9 cellular contexts compared by ENCODE assay signal in the genomic region with DNA sequence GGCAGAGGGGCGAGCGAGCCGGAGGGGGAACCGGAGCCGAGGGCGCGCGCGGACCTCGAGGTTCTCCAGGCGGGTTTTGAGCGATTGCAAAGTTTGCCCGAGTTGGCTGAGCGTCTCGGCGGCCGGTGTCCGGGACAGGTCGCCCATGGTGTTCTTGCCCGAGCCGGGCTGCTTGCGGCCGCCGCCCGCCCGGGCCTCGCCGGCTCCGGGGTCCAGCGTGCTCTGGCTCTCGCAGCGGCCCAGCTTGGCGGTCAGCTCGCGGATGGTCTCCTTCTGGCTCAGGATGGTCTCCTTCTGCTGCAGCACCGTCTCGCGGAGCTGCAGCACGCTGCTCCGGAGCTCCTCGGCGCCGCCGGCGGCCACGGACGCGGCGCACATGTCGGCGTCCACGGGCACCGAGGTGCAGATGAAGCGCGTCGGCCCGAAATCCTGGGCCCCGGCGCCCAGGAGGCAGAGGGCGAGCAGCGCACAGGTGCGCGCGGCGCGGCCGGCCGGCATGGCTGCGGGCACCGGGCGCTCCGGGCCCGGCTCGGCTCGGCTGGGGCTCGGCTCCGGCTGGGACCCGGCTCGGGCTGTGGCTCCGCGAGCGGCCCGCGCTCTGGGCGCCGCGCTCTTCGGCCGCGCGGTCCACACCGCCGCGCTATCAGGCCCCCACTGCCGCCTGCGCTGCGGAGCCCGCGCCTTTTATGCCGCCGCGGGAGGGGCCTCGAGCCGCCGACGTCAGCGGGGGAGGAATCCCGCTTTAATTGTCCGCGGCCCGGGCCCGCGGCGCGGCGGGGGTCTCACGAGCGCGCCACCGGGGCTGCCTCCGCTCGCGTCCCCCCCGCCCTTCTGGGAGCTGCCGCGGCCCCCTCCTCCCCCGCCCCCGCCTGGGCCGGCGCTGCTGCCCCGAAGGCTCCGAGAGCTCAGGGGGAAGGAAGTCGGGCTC. TPM values are rescaled to one million over a fixed set of nuclear protein-coding genes. Genes with fewer than 3 reads are reported as not detected.
DNase-seq lines count a peak whose midpoint lies in the region; ATAC-seq and TF ChIP-seq lines count a peak whose summit lies in the region.
"Had no signal": no experiment of that assay in that cellular context is flagged by ENCODE, and none has a peak within 500 bp of the region (broad histone marks: within the 10 kb centered on the region; RNA-seq: fewer than 3 reads in every experiment).

A gene with protein sequence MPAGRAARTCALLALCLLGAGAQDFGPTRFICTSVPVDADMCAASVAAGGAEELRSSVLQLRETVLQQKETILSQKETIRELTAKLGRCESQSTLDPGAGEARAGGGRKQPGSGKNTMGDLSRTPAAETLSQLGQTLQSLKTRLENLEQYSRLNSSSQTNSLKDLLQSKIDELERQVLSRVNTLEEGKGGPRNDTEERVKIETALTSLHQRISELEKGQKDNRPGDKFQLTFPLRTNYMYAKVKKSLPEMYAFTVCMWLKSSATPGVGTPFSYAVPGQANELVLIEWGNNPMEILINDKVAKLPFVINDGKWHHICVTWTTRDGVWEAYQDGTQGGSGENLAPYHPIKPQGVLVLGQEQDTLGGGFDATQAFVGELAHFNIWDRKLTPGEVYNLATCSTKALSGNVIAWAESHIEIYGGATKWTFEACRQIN (minus strand): TSS at position 659 of the 928 bp plus-strand sequence. CDS start 161 bp downstream, at position 498.

- ATAC-seq in left lung, result peak; percentile 59
- ATAC-seq in GM21390 (IDR thresholded peaks at IDR 0.05; ENCODE audit: unreplicated experiment), result no peak

- no peaks in the 10 kb centered on the region for H3K36me3 ChIP-seq in left lung

- intact Hi-C loops in left lung (cut with DNase I), result no loop called here

- H3K4me3 ChIP-seq in left lung, result peak within 1 kb of the TSS in 1 of 2 donors; percentile 26

- no peak within 1 kb of the TSS for H3K27ac ChIP-seq in left lung

- TF ChIP-seq CTCF in GM10266 (IDR thresholded peaks at IDR 0.05; ENCODE audit: control insufficient read depth, insufficient read depth, low read depth, missing control alignments), result no peak
- TF ChIP-seq CTCF in left lung (IDR thresholded peaks at IDR 0.05), result no peak

- DNase-seq in GM10266 (ENCODE audit: extremely low spot score), result peak; percentile 67
- DNase-seq in NCI-H2196 treated with DMSO at 0.1 percent for 48 hours (lab: John Stamatoyannopoulos, UW; ENCODE audit: unreplicated experiment), result peak; percentile 59
- DNase-seq in astrocyte of the hippocampus (ENCODE audit: low read depth, low spot score), result peak; percentile 64
- no peak for DNase-seq in left lung
- no peak for DNase-seq in T-helper 9 cell
- no peak for DNase-seq in Ammon's horn (ENCODE audit: low spot score)
- DNase-seq in stimulated activated CD4-positive, alpha-beta T cell treated with anti-CD3 and anti-CD28 coated beads, Interleukin-12 subunit alpha, Interleukin-12 subunit beta, amount 100 ng/mL, for 4 hours, result no peak

- H3K27me3 ChIP-seq in left lung, result peaks cover 64 to 100% of the 10 kb centered on the region in 2 donors

- peaks cover 20 to 42% of the 10 kb centered on the region in 2 donors for H3K4me1 ChIP-seq in left lung

- no peaks in the 10 kb centered on the region for H3K9me3 ChIP-seq in left lung

RNA-seq across cellular contexts. Expression of the gene that starts here (rescaled TPM):
- total RNA-seq in left lung, result under 1 TPM; 0.17 to 0.37 TPM
- total RNA-seq: subcutaneous adipose tissue had no signal

Comparison
In these comparisons a context has a peak if more than half of its experiments do, and no peak if none do; other contexts are left out.
1. Peak in ATAC-seq in left lung; RNA of the gene not detected or under 1 TPM.
2. DNase-seq: peak in GM10266 (single experiment), NCI-H2196 treated with DMSO at 0.1 percent for 48 hours (single experiment) and astrocyte of the hippocampus (single experiment); none in left lung (0 of 2), T-helper 9 cell (single experiment), Ammon's horn (single experiment) and stimulated activated CD4-positive, alpha-beta T cell treated with anti-CD3 and anti-CD28 coated beads, Interleukin-12 subunit alpha, Interleukin-12 subunit beta, amount 100 ng/mL, for 4 hours (single experiment).